In the genomic region with DNA sequence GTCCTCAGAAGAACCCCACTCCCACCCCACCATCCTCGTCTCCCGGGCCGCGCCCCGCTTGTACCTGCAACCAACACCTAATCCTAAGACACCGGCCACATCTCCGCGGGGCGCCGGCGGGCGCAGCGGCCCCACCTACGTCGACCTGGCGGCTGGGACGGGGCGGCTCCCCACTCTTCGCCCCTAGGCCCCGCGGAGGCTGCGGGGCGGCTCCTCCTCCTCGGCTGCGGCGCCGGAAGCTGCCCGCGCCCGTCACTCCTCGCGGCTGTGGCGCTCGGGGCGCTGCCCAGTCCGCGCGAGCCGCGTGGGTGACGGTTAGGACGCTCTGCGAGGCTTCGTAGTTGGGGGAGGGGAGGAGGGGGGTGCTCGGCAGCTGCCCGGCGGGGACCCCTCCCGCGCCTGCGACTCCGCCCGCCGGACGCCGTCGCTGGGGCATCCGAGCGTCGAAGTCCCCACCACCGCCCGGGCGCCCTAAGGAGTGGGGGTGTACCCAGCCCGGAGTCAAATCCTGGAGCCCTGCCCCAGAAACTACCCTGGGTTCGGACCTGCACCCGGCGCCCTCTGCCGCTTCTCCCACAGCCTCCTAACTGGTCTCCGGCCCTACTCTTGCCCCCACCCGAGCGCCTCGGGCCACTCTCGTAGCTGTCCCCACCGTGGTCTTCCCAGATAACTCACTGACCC, we compare ENCODE assay signal across 10 cellular contexts. TPM values are rescaled to one million over a fixed set of nuclear protein-coding genes. Genes with fewer than 3 reads are reported as not detected.
DNase-seq lines count a peak whose midpoint lies in the region; ATAC-seq and TF ChIP-seq lines count a peak whose summit lies in the region.
"Had no signal": no experiment of that assay in that cellular context is flagged by ENCODE, and none has a peak within 500 bp of the region (broad histone marks: within the 10 kb centered on the region; RNA-seq: fewer than 3 reads in every experiment).

A gene (minus strand): TSS at position 241 of the 681 bp plus-strand sequence. CDS start 17,934 bp downstream, outside the sequence.

- intact Hi-C loops in ascending aorta (cut with DNase I) (loop anchor here (2.0 to 5.0 kb wide), 3 partner anchors 114 to 244 kb away; a partner anchor contains a TSS), left colon (cut with DNase I, micrococcal nuclease) (no loop called here)

- H3K27me3 ChIP-seq in ascending aorta (no peaks in the 10 kb centered on the region), thymus (ENCODE audit: control insufficient read depth, insufficient read depth) (peaks cover 2% of the 10 kb centered on the region)

- DNase-seq in activated CD4-positive, alpha-beta T cell treated with anti-CD3 and anti-CD28 coated beads for 48 hours: peak; percentile 10
- DNase-seq in activated CD4-positive, alpha-beta T cell treated with anti-CD3 and anti-CD28 coated beads, Interleukin-2, amount 50 U/mL, for 1 hour: no peak
- DNase-seq in ascending aorta (ENCODE audit: low spot score in 2 of 2) (no peak), left colon (peak; percentile 16 to 24), NCI-H1105 treated with DMSO at 0.1 percent for 48 hours (lab: John Stamatoyannopoulos, UW) (no peak), SIG-M5 treated with dmso at 0.1 percent for 504 hours (lab: John Stamatoyannopoulos, UW; ENCODE audit: unreplicated experiment) (no peak)
- no peak for DNase-seq in stimulated activated naive CD4-positive, alpha-beta T cell treated with Interleukin-2 at 50 U/mL for 16 hours (lab: John Stamatoyannopoulos, UW)
- DNase-seq: DND-41 had no signal

- H3K27ac ChIP-seq in ascending aorta (peak within 1 kb of the TSS in 1 of 2 donors; percentile 0), thymus (ENCODE audit: low read depth) (no peak within 1 kb of the TSS)
- H3K27ac ChIP-seq: HL-60 had no signal

- H3K9me3 ChIP-seq in ascending aorta (no peaks in the 10 kb centered on the region), thymus (ENCODE audit: control insufficient read depth) (no peaks in the 10 kb centered on the region)

- peak; percentile 94 for ATAC-seq in left colon

- 9% methylated on average over 73 of the region's 73 CpGs for WGBS in thymus

- H3K4me3 ChIP-seq in ascending aorta: peak within 1 kb of the TSS; percentile 62 to 65
- peak within 1 kb of the TSS; percentile 52 for H3K4me3 ChIP-seq in thymus (ENCODE audit: low read length)

- H3K4me1 ChIP-seq in ascending aorta (no peaks in the 10 kb centered on the region), thymus (ENCODE audit: control insufficient read depth, insufficient read depth, low read length) (peaks cover 3% of the 10 kb centered on the region)

- no peak for TF ChIP-seq CTCF in ascending aorta (IDR thresholded peaks at IDR 0.05)

- H3K36me3 ChIP-seq in ascending aorta: no peaks in the 10 kb centered on the region
- H3K36me3 ChIP-seq in thymus (ENCODE audit: control insufficient read depth, insufficient read depth): no peaks in the 10 kb centered on the region

RNA-seq across cellular contexts. Expression of the gene that starts here (rescaled TPM):
- total RNA-seq in ascending aorta (1.1 TPM), left colon (under 1 TPM in 1 of 2 donors, not detected in 1; 0.17 TPM)
- 0.02 TPM for polyA plus RNA-seq in thymus

Comparison
In these comparisons a context has a peak if more than half of its experiments do, and no peak if none do; other contexts are left out.
1. Peak in DNase-seq and ATAC-seq in left colon; RNA of the gene not detected or under 1 TPM.